In the genomic region with DNA sequence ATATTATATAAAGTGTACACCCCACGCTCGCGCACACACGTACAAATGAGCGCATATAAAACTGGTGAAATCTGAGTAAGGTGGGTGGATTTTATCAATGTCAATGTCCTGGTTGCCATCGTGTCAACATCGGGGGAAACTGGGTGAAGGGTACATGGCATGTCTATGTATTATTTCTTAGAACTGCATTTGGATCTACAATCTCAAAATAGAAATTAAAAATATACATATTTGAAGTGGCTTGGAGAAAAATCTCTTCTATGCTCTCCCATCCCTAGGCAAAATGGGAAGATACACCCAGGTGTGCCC, we compare ENCODE assay signal across 9 cellular contexts. TPM values are rescaled to one million over a fixed set of nuclear protein-coding genes. Genes with fewer than 3 reads are reported as not detected.
DNase-seq lines count a peak whose midpoint lies in the region; ATAC-seq, FAIRE-seq and TF ChIP-seq lines count a peak whose summit lies in the region.
"Had no signal": no experiment of that assay in that cellular context is flagged by ENCODE, and none has a peak within 500 bp of the region (broad histone marks: within the 10 kb centered on the region; RNA-seq: fewer than 3 reads in every experiment).

No MANE protein-coding gene starts in this region.

- peaks cover 59% of the 10 kb centered on the region for H3K27me3 Mint-ChIP-seq in activated T-helper 1 cell treated with anti-CD3 and anti-CD28 coated beads, Interleukin-12 subunit alpha, Interleukin-12 subunit beta, Interleukin-2, Interleukin-4 antibody, amounts not matched to agents 30 ng/mL and 10 ng/mL and 1 ng/mL, durations not matched to agents 14 hours and 24 hours and 36 hours (ENCODE audit: insufficient read depth)

- peaks cover 20% of the 10 kb centered on the region for H4K20me1 ChIP-seq in smooth muscle cell (ENCODE audit: low read depth)

- peak overlapping the region; percentile 79 for H3K27ac Mint-ChIP-seq in activated T-helper 1 cell treated with anti-CD3 and anti-CD28 coated beads, Interleukin-12 subunit alpha, Interleukin-12 subunit beta, Interleukin-2, Interleukin-4 antibody, amounts not matched to agents 30 ng/mL and 10 ng/mL and 1 ng/mL, durations not matched to agents 14 hours and 24 hours and 36 hours

- H3F3A ChIP-seq in smooth muscle cell (ENCODE audit: low read depth): peaks cover 27% of the 10 kb centered on the region

- H3K9ac ChIP-seq in HUES6 (ENCODE audit: low read length): no peak overlapping the region
- H3K9ac ChIP-seq in iPS-18a (ENCODE audit: low read length): peak overlapping the region; percentile 77
- H3K9ac ChIP-seq in smooth muscle cell (ENCODE audit: low read depth): peak overlapping the region; percentile 94

- H3K36me3 ChIP-seq in HUES6 (ENCODE audit: control insufficient read depth, insufficient read depth, low read length) (no peaks in the 10 kb centered on the region), iPS-18a (ENCODE audit: control insufficient read depth, low read depth, low read length) (no peaks in the 10 kb centered on the region), smooth muscle cell (ENCODE audit: low read depth) (no peaks in the 10 kb centered on the region), body of pancreas (replicated peaks in 1 of 2; ENCODE audit: insufficient read depth in 1 of 2, low read depth in 2 of 2) (no peaks in the 10 kb centered on the region)

- H3K4me3 ChIP-seq in HUES6 (ENCODE audit: low read depth, low read length) (peak overlapping the region; percentile 67), iPS-18a (ENCODE audit: low read length) (peak overlapping the region; percentile 75), smooth muscle cell (peak overlapping the region; percentile 73), body of pancreas (peak overlapping the region in 1 of 2 donors; percentile 68)

- H3K79me2 ChIP-seq in smooth muscle cell (ENCODE audit: low read depth): peaks cover 2% of the 10 kb centered on the region

- H3K9me3 ChIP-seq in HUES6 (ENCODE audit: control insufficient read depth, insufficient read depth, low read depth, low read length): no peaks in the 10 kb centered on the region
- H3K9me3 ChIP-seq in iPS-18a (ENCODE audit: control insufficient read depth, low read depth, low read length): no peaks in the 10 kb centered on the region
- no peaks in the 10 kb centered on the region for H3K9me3 ChIP-seq in smooth muscle cell (replicated peaks; ENCODE audit: low read depth)
- H3K9me3 ChIP-seq in body of pancreas: no peaks in the 10 kb centered on the region

- H3K27me3 ChIP-seq in HUES6 (ENCODE audit: control insufficient read depth, insufficient read depth, low read length): peaks cover 27% of the 10 kb centered on the region
- H3K27me3 ChIP-seq in iPS-18a (ENCODE audit: control insufficient read depth, insufficient read depth, low read length): peaks cover 27% of the 10 kb centered on the region
- H3K27me3 ChIP-seq in smooth muscle cell (ENCODE audit: low read depth): peaks cover 38% of the 10 kb centered on the region
- no peaks in the 10 kb centered on the region for H3K27me3 ChIP-seq in body of pancreas

- peaks cover 37% of the 10 kb centered on the region for H3K4me1 ChIP-seq in HUES6 (ENCODE audit: control insufficient read depth, insufficient read depth, low read length)
- peaks cover 36% of the 10 kb centered on the region for H3K4me1 ChIP-seq in iPS-18a (ENCODE audit: control insufficient read depth, low read depth, low read length)
- peaks cover 31% of the 10 kb centered on the region for H3K4me1 ChIP-seq in smooth muscle cell (ENCODE audit: low read depth)
- H3K4me1 ChIP-seq in body of pancreas: peaks cover 40% of the 10 kb centered on the region

- peak overlapping the region; percentile 94 for H2AFZ ChIP-seq in smooth muscle cell (ENCODE audit: low read depth)

- intact Hi-C loops in activated T-helper 1 cell treated with anti-CD3 and anti-CD28 coated beads, Interleukin-12 subunit alpha, Interleukin-12 subunit beta, Interleukin-2, Interleukin-4 antibody, amounts not matched to agents 30 ng/mL and 10 ng/mL and 1 ng/mL, durations not matched to agents 14 hours and 24 hours and 36 hours (cut with micrococcal nuclease): loop anchor here (10.0 kb wide), 1 partner anchor 351 kb away; a partner anchor contains a TSS
- intact Hi-C loops in body of pancreas (cut with DNase I): no loop called here

- H3K36me3 Mint-ChIP-seq in activated T-helper 1 cell treated with anti-CD3 and anti-CD28 coated beads, Interleukin-12 subunit alpha, Interleukin-12 subunit beta, Interleukin-2, Interleukin-4 antibody, amounts not matched to agents 30 ng/mL and 10 ng/mL and 1 ng/mL, durations not matched to agents 14 hours and 24 hours and 36 hours (ENCODE audit: low read depth): no peaks in the 10 kb centered on the region

- WGBS in smooth muscle cell (ENCODE audit: low lambda C conversion rate): 67% methylated on average over 7 of the region's 7 CpGs
- WGBS in body of pancreas, 2 donors: 30 to 36% methylated on average over 7 of the region's 7 CpGs

- peaks cover 19% of the 10 kb centered on the region for H3K4me1 Mint-ChIP-seq in activated T-helper 1 cell treated with anti-CD3 and anti-CD28 coated beads, Interleukin-12 subunit alpha, Interleukin-12 subunit beta, Interleukin-2, Interleukin-4 antibody, amounts not matched to agents 30 ng/mL and 10 ng/mL and 1 ng/mL, durations not matched to agents 14 hours and 24 hours and 36 hours (ENCODE audit: low read depth)

- TF ChIP-seq POLR2A in body of pancreas (IDR thresholded peaks at IDR 0.05): no peak
- TF ChIP-seq POLR2A in GM12891 (IDR thresholded peaks at IDR 0.05; ENCODE audit: low read depth, low read length): no peak

- ATAC-seq in body of pancreas: no peak
- ATAC-seq in HG03039 (IDR thresholded peaks at IDR 0.05; ENCODE audit: unreplicated experiment): no peak

- no peak overlapping the region for H3K27ac ChIP-seq in HUES6 (ENCODE audit: low read depth, low read length)
- no peak overlapping the region for H3K27ac ChIP-seq in iPS-18a (ENCODE audit: low read length)
- H3K27ac ChIP-seq in smooth muscle cell (ENCODE audit: low read depth): peak overlapping the region; percentile 84
- peak overlapping the region in 1 of 4 donors; percentile 74 for H3K27ac ChIP-seq in body of pancreas

- DNase-seq in activated T-helper 1 cell treated with anti-CD3 and anti-CD28 coated beads, Interleukin-12 subunit alpha, Interleukin-12 subunit beta, Interleukin-2, Interleukin-4 antibody, amounts not matched to agents 30 ng/mL and 10 ng/mL and 1 ng/mL, durations not matched to agents 14 hours and 24 hours and 36 hours (ENCODE audit: low spot score): no peak
- DNase-seq in smooth muscle cell (lab: John Stamatoyannopoulos, UW; ENCODE audit: unreplicated experiment) (no peak), body of pancreas (no peak), GM12891 (ENCODE audit: insufficient read length, low spot score) (no peak), NCI-H774 (lab: John Stamatoyannopoulos, UW) (no peak)

- TF ChIP-seq CTCF in smooth muscle cell (IDR thresholded peaks at IDR 0.05; ENCODE audit: borderline replicate concordance, insufficient read depth, poor library complexity, severe bottlenecking) (no peak), body of pancreas (IDR thresholded peaks at IDR 0.05) (no peak)

- peak overlapping the region; percentile 94 for H3K4me2 ChIP-seq in smooth muscle cell

- FAIRE-seq in GM12891 (lab: Jason Lieb, UNC): no peak

- H3K4me3 Mint-ChIP-seq in activated T-helper 1 cell treated with anti-CD3 and anti-CD28 coated beads, Interleukin-12 subunit alpha, Interleukin-12 subunit beta, Interleukin-2, Interleukin-4 antibody, amounts not matched to agents 30 ng/mL and 10 ng/mL and 1 ng/mL, durations not matched to agents 14 hours and 24 hours and 36 hours: peak overlapping the region; percentile 85

- no peaks in the 10 kb centered on the region for H3K9me3 Mint-ChIP-seq in activated T-helper 1 cell treated with anti-CD3 and anti-CD28 coated beads, Interleukin-12 subunit alpha, Interleukin-12 subunit beta, Interleukin-2, Interleukin-4 antibody, amounts not matched to agents 30 ng/mL and 10 ng/mL and 1 ng/mL, durations not matched to agents 14 hours and 24 hours and 36 hours
- H3K9me3 Mint-ChIP-seq: dendritic cell treated with granulocyte-macrophage colony-stimulating factor and Interleukin-4, amounts not matched to agents 40 ng/mL and 50 ng/mL, for 4 days had no signal

TF ChIP-seq in GM12891, 5 proteins besides CTCF, POLR2A, EP300 and RAD21:
- TF ChIP-seq PAX5 (IDR thresholded peaks at IDR 0.05; ENCODE audit: insufficient read depth, low read length, severe bottlenecking): no peak
- no peak for TF ChIP-seq POU2F2 (IDR thresholded peaks at IDR 0.05; ENCODE audit: low read depth, low read length)
- TF ChIP-seq SPI1 (IDR thresholded peaks at IDR 0.05; ENCODE audit: low read depth, low read length): no peak
TF ChIP-seq in GM12891: peak in this region for 0.

RNA-seq across cellular contexts. Expression of a gene that starts 0.8 kb away (rescaled TPM):
- 2.2 and 2.4 TPM in 2 replicates for total RNA-seq in activated T-helper 1 cell treated with anti-CD3 and anti-CD28 coated beads, Interleukin-12 subunit alpha, Interleukin-12 subunit beta, Interleukin-2, Interleukin-4 antibody, amounts not matched to agents 30 ng/mL and 10 ng/mL and 1 ng/mL, durations not matched to agents 14 hours and 24 hours and 36 hours
- total RNA-seq in smooth muscle cell: 2.9 and 3.6 TPM in 2 replicates
- 11.9 and 12.9 TPM in 2 replicates for polyA plus RNA-seq in smooth muscle cell
- total RNA-seq in body of pancreas: 10 to 100 TPM; 13.5 to 15.6 TPM
- 1.9 TPM for polyA plus RNA-seq in GM12891 (2012; ENCODE audit: low read depth, missing spikeins)
